In genomic region chr20:44644384-44645131, GRCh38 we compare ENCODE assay signal across 9 cellular contexts. TPM values are rescaled to one million over a fixed set of nuclear protein-coding genes. Genes with fewer than 3 reads are reported as not detected.
DNase-seq lines count a peak whose midpoint lies in the region; ATAC-seq, FAIRE-seq and TF ChIP-seq lines count a peak whose summit lies in the region.
"Had no signal": no experiment of that assay in that cellular context is flagged by ENCODE, and none has a peak within 500 bp of the region (broad histone marks: within the 10 kb centered on the region; RNA-seq: fewer than 3 reads in every experiment).

No MANE protein-coding gene starts in this region.

- no peak for TF ChIP-seq CTCF in kidney (IDR thresholded peaks at IDR 0.05; ENCODE audit: borderline replicate concordance, extremely low read depth, insufficient read depth)
- TF ChIP-seq CTCF in thyroid gland (IDR thresholded peaks at IDR 0.05), result no peak

- no peak for FAIRE-seq in kidney (lab: Jason Lieb, UNC)

- H3K27ac ChIP-seq in kidney (ENCODE audit: low read depth in 2 of 2, low read length in 2 of 2) (peak overlapping the region in 1 of 2 donors; percentile 74), thyroid gland (peak overlapping the region in 2 of 3 donors; percentile 57 to 91)

- H3K4me3 ChIP-seq in kidney (ENCODE audit: low read length in 2 of 2) (no peak overlapping the region), thyroid gland (replicated peaks in 1 of 3) (no peak overlapping the region)

- peak; percentile 49 for ATAC-seq in activated CD8-positive, alpha-beta memory T cell treated with anti-CD3 and anti-CD28 coated beads, Interleukin-2, amount 10 ng/mL, durations not matched to agents 7 days and 5 days
- ATAC-seq: left colon had no signal

- peaks cover 23% of the 10 kb centered on the region for H3K36me3 Mint-ChIP-seq in activated CD8-positive, alpha-beta memory T cell treated with anti-CD3 and anti-CD28 coated beads, Interleukin-2, amount 10 ng/mL, durations not matched to agents 7 days and 5 days

- DNase-seq in activated T-cell treated with anti-CD3 and anti-CD28 coated beads for 24 hours (ENCODE audit: low read depth) (peak; percentile 20), activated T-cell treated with anti-CD3 and anti-CD28 coated beads for 4 hours (no peak), kidney (peak; percentile 52), thyroid gland (no peak), COLO668 (lab: John Stamatoyannopoulos, UW; ENCODE audit: unreplicated experiment) (no peak), EL (no peak), iPS-NIHi11 (ENCODE audit: low spot score) (no peak)
- DNase-seq in activated CD8-positive, alpha-beta memory T cell treated with anti-CD3 and anti-CD28 coated beads, Interleukin-2, amount 10 ng/mL, durations not matched to agents 7 days and 5 days, result peak; percentile 72

- no peaks in the 10 kb centered on the region for H3K36me3 ChIP-seq in kidney (ENCODE audit: control insufficient read depth in 1 of 2, insufficient read depth in 2 of 2, low read length in 2 of 2)
- H3K36me3 ChIP-seq in thyroid gland, result no peaks in the 10 kb centered on the region

- no peaks in the 10 kb centered on the region for H3K27me3 Mint-ChIP-seq in activated CD8-positive, alpha-beta memory T cell treated with anti-CD3 and anti-CD28 coated beads, Interleukin-2, amount 10 ng/mL, durations not matched to agents 7 days and 5 days

- intact Hi-C loops in kidney (cut with DNase I) (no loop called here), thyroid gland (cut with DNase I) (no loop called here)

- H3K4me3 Mint-ChIP-seq in activated CD8-positive, alpha-beta memory T cell treated with anti-CD3 and anti-CD28 coated beads, Interleukin-2, amount 10 ng/mL, durations not matched to agents 7 days and 5 days, result peak overlapping the region; percentile 25

- peak overlapping the region; percentile 98 for H3K27ac Mint-ChIP-seq in activated CD8-positive, alpha-beta memory T cell treated with anti-CD3 and anti-CD28 coated beads, Interleukin-2, amount 10 ng/mL, durations not matched to agents 7 days and 5 days

- peaks cover 89% of the 10 kb centered on the region for H3K4me1 Mint-ChIP-seq in activated CD8-positive, alpha-beta memory T cell treated with anti-CD3 and anti-CD28 coated beads, Interleukin-2, amount 10 ng/mL, durations not matched to agents 7 days and 5 days

- H3K9me3 Mint-ChIP-seq in activated CD8-positive, alpha-beta memory T cell treated with anti-CD3 and anti-CD28 coated beads, Interleukin-2, amount 10 ng/mL, durations not matched to agents 7 days and 5 days (ENCODE audit: low read depth), result no peaks in the 10 kb centered on the region

- H3K27me3 ChIP-seq in thyroid gland, result no peaks in the 10 kb centered on the region

- no peak overlapping the region for H3K9ac ChIP-seq in kidney (ENCODE audit: low read length in 2 of 2)

- H3K9me3 ChIP-seq in kidney (ENCODE audit: control insufficient read depth in 1 of 2, low read length in 2 of 2), result no peaks in the 10 kb centered on the region
- H3K9me3 ChIP-seq in thyroid gland, result no peaks in the 10 kb centered on the region

- peaks cover 12 to 22% of the 10 kb centered on the region in 2 donors for H3K4me1 ChIP-seq in kidney (ENCODE audit: control insufficient read depth in 1 of 2, insufficient read depth in 1 of 2, low read depth in 1 of 2, low read length in 2 of 2)
- peaks cover 6 to 33% of the 10 kb centered on the region in 2 donors for H3K4me1 ChIP-seq in thyroid gland

- TF ChIP-seq POLR2A in thyroid gland (IDR thresholded peaks at IDR 0.05), result no peak

- CTCF ChIA-PET in activated CD8-positive, alpha-beta memory T cell treated with anti-CD3 and anti-CD28 coated beads, Interleukin-2, amount 10 ng/mL, durations not matched to agents 7 days and 5 days (lab: Charles Lee), result interaction anchor here (0.9 to 15.9 kb wide), 9 partner anchors 7 to 334 kb away, joined by 3 to 186 read pairs (median 5); partner anchors contain the start of genes ADA and FITM2

- WGBS in thyroid gland, 2 donors, result 74 to 77% methylated on average over 7 to 11 of the region's 11 CpGs

RNA-seq across cellular contexts. Expression of gene ADA, which starts 6.9 kb away (rescaled TPM):
- 100 to 1,000 TPM in 1 of 2 experiments, 10 to 100 TPM in 1; 81.4 to 114 TPM for total RNA-seq in activated CD8-positive, alpha-beta memory T cell treated with anti-CD3 and anti-CD28 coated beads, Interleukin-2, amount 10 ng/mL, durations not matched to agents 7 days and 5 days
- total RNA-seq in kidney, result 6.5 TPM
- 3.1 TPM for polyA plus RNA-seq in kidney (ENCODE audit: insufficient read depth, low read depth, low replicate concordance)
- 10 to 100 TPM in 1 of 4 donors, 1 to 10 TPM in 3; 4.0 to 13.9 (median 7.1) TPM for total RNA-seq in thyroid gland

Comparison
In these comparisons a context has a peak if more than half of its experiments do, and no peak if none do; other contexts are left out.
1. DNase-seq: peak in activated T-cell treated with anti-CD3 and anti-CD28 coated beads for 24 hours (single experiment), activated CD8-positive, alpha-beta memory T cell treated with anti-CD3 and anti-CD28 coated beads, Interleukin-2, amount 10 ng/mL, durations not matched to agents 7 days and 5 days (single experiment) and kidney (single experiment); none in activated T-cell treated with anti-CD3 and anti-CD28 coated beads for 4 hours (single experiment), thyroid gland (0 of 2), COLO668 (single experiment), EL (single experiment) and iPS-NIHi11 (single experiment).
2. RNA of gene ADA, which starts 6.9 kb away (total RNA-seq): 81.4 to 114 TPM in activated CD8-positive, alpha-beta memory T cell treated with anti-CD3 and anti-CD28 coated beads, Interleukin-2, amount 10 ng/mL, durations not matched to agents 7 days and 5 days; 4.0 to 13.9 TPM in thyroid gland and 6.5 TPM in kidney (single experiment); every median in the first group is over 4 times any median in the second.